16 cellular contexts compared by ENCODE assay signal in genomic region chr3:182393151-182393550, GRCh38.
DNase-seq lines count a peak whose midpoint lies in the region; ATAC-seq and TF ChIP-seq lines count a peak whose summit lies in the region.
"Had no signal": no experiment of that assay in that cellular context is flagged by ENCODE, and none has a peak within 500 bp of the region (broad histone marks: within the 10 kb centered on the region; RNA-seq: fewer than 3 reads in every experiment).

No MANE protein-coding gene starts in this region.

- no peak overlapping the region for H3K27ac ChIP-seq in GM23338 (ENCODE audit: low read depth)
- H3K27ac ChIP-seq in left ventricle myocardium inferior (replicated peaks), result no peak overlapping the region
- H3K27ac ChIP-seq: BLaER1, GM23248 had no signal

- H3F3A ChIP-seq in GM23338 (replicated peaks; ENCODE audit: low read depth), result no peaks in the 10 kb centered on the region

- H4K20me1 ChIP-seq in GM23338 (replicated peaks; ENCODE audit: insufficient read depth), result no peaks in the 10 kb centered on the region
- H4K20me1 ChIP-seq: BLaER1 had no signal

- no peak overlapping the region for H2AFZ ChIP-seq in GM23338
- H2AFZ ChIP-seq: GM23248 had no signal

- H3K36me3 Mint-ChIP-seq in GM23338 (ENCODE audit: low read depth), result no peaks in the 10 kb centered on the region; the same call in 2 of the 3 replicates
- H3K36me3 Mint-ChIP-seq: CD14-positive monocyte; CD4-positive, alpha-beta memory T cell had no signal

- H3K4me1 ChIP-seq in GM23338 (ENCODE audit: insufficient read depth), result no peaks in the 10 kb centered on the region; the same call in 1 of the 2 replicates
- no peaks in the 10 kb centered on the region for H3K4me1 ChIP-seq in left ventricle myocardium inferior
- H3K4me1 ChIP-seq: BLaER1 had no signal

- H3K4me3 ChIP-seq in GM23338 (no peak overlapping the region), left ventricle myocardium inferior (no peak overlapping the region)
- H3K4me3 ChIP-seq: BLaER1, GM23248 had no signal

- peaks cover 4% of the 10 kb centered on the region; the same call in 2 of the 3 replicates for H3K9me3 Mint-ChIP-seq in GM23338

- intact Hi-C loops in left ventricle myocardium inferior (cut with micrococcal nuclease), result no loop called here

- H3K27me3 ChIP-seq in GM23338 (ENCODE audit: insufficient read depth) (no peaks in the 10 kb centered on the region), left ventricle myocardium inferior (ENCODE audit: low read depth) (no peaks in the 10 kb centered on the region)
- H3K27me3 ChIP-seq: BLaER1 had no signal

- DNase-seq in NCI-H510A treated with DMSO at 0.1 percent for 48 hours (lab: John Stamatoyannopoulos, UW) (peak; percentile 35), NCI-H510A (lab: John Stamatoyannopoulos, UW) (no peak), NCI-H69 (lab: John Stamatoyannopoulos, UW) (peak; percentile 16), RPMI8226 (peak; percentile 45), GM23338 (ENCODE audit: low spot score) (no peak), medulla oblongata (ENCODE audit: extremely low spot score) (no peak), left ventricle myocardium inferior (no peak)
- DNase-seq: 8988T; CD4-positive, alpha-beta memory T cell; DMS153; DND-41; GM23248; HCEC 1CT; IMR-90 had no signal

- H3K36me3 ChIP-seq in GM23338 (ENCODE audit: insufficient read depth), result no peaks in the 10 kb centered on the region
- H3K36me3 ChIP-seq in left ventricle myocardium inferior, result no peaks in the 10 kb centered on the region
- H3K36me3 ChIP-seq: BLaER1 had no signal

- H3K9me3 ChIP-seq in left ventricle myocardium inferior (replicated peaks), result no peaks in the 10 kb centered on the region
- H3K9me3 ChIP-seq: BLaER1 had no signal

- H3K4me1 Mint-ChIP-seq in GM23338, result peaks cover 20% of the 10 kb centered on the region
- H3K4me1 Mint-ChIP-seq: CD14-positive monocyte; CD4-positive, alpha-beta memory T cell had no signal

- TF ChIP-seq CTCF in GM23338 (conservative IDR thresholded peaks at IDR 0.05; ENCODE audit: low read depth in 2 of 2) (no peak), left ventricle myocardium inferior (IDR thresholded peaks at IDR 0.05; ENCODE audit: borderline replicate concordance) (no peak)

- no peaks in the 10 kb centered on the region for H3K79me2 ChIP-seq in GM23338 (replicated peaks; ENCODE audit: insufficient read depth)

- peaks cover 6% of the 10 kb centered on the region for H3K27me3 Mint-ChIP-seq in GM23338 (ENCODE audit: insufficient read depth, low read depth, poor library complexity)
- H3K27me3 Mint-ChIP-seq: CD4-positive, alpha-beta memory T cell had no signal

- no peaks in the 10 kb centered on the region for H3K9me2 ChIP-seq in GM23338 (ENCODE audit: insufficient read depth)

- ATAC-seq in GM23338, result no peak

- H3K4me2 ChIP-seq in GM23338, result no peak overlapping the region
- H3K4me2 ChIP-seq: BLaER1 had no signal

- H3K27ac Mint-ChIP-seq in GM23338, result no peak overlapping the region
- H3K27ac Mint-ChIP-seq: CD14-positive monocyte; CD4-positive, alpha-beta memory T cell had no signal

- H3K4me3 Mint-ChIP-seq in GM23338, result no peak overlapping the region
- H3K4me3 Mint-ChIP-seq: CD14-positive monocyte; CD4-positive, alpha-beta memory T cell had no signal

TF ChIP-seq in GM23338, 12 proteins besides CTCF, POLR2A, EP300 and RAD21 (continues in another document):
- TF ChIP-seq REST (IDR thresholded peaks at IDR 0.05; ENCODE audit: unreplicated experiment), result no peak
- no peak for TF ChIP-seq NANOG (IDR thresholded peaks at IDR 0.05; ENCODE audit: borderline replicate concordance)
- no peak for TF ChIP-seq ZNF331 (CRISPR knock-in tag; IDR thresholded peaks at IDR 0.05; ENCODE audit: low read depth)
- no peak for TF ChIP-seq EZH2 (IDR thresholded peaks at IDR 0.05; ENCODE audit: low read depth, unreplicated experiment)
- no peak for TF ChIP-seq POLR2AphosphoS5 (IDR thresholded peaks at IDR 0.05; ENCODE audit: low read depth)
- TF ChIP-seq ZNF114 (CRISPR knock-in tag; IDR thresholded peaks at IDR 0.05), result no peak
- TF ChIP-seq STAT1 (IDR thresholded peaks at IDR 0.05; ENCODE audit: unreplicated experiment), result no peak
- TF ChIP-seq ZNF462 (CRISPR knock-in tag; IDR thresholded peaks at IDR 0.05), result no peak
- no peak for TF ChIP-seq EZH2phosphoT487 (IDR thresholded peaks at IDR 0.05; ENCODE audit: unreplicated experiment)
- TF ChIP-seq JUNB (IDR thresholded peaks at IDR 0.05; ENCODE audit: unreplicated experiment), result no peak

Comparison
In these comparisons a context has a peak if more than half of its experiments do, and no peak if none do; other contexts are left out.
1. DNase-seq: peak in NCI-H510A treated with DMSO at 0.1 percent for 48 hours (single experiment), NCI-H69 (single experiment) and RPMI8226 (single experiment); none in NCI-H510A (single experiment), GM23338 (single experiment), medulla oblongata (single experiment) and left ventricle myocardium inferior (single experiment).